In genomic region chr6:56955171-56956155, GRCh38 we compare ENCODE assay signal across 8 cellular contexts. TPM values are rescaled to one million over a fixed set of nuclear protein-coding genes. Genes with fewer than 3 reads are reported as not detected.
DNase-seq lines count a peak whose midpoint lies in the region; TF ChIP-seq lines count a peak whose summit lies in the region.

No MANE protein-coding gene starts in this region.

- H4K5ac ChIP-seq in H9 (ENCODE audit: insufficient read length, low read depth, low read length) = no peak overlapping the region

- no peak overlapping the region for H3T11ph ChIP-seq in H9 (ENCODE audit: low read length)

- H2AK5ac ChIP-seq in H9 (ENCODE audit: insufficient read length, low read length) = no peak overlapping the region

- no peak overlapping the region for H4K91ac ChIP-seq in H9 (ENCODE audit: insufficient read length, low read depth, low read length)

- no peak overlapping the region for H2BK15ac ChIP-seq in H9 (ENCODE audit: low read depth, low read length)

- peak overlapping the region; percentile 57; the same call in 1 of the 2 replicates for H3K14ac ChIP-seq in H9 (ENCODE audit: insufficient read depth, low read length)

- peak overlapping the region; percentile 7 for H3K9ac ChIP-seq in H9 (ENCODE audit: extremely low read depth, insufficient read length, low read length)

- H3K27ac ChIP-seq in H9 (ENCODE audit: insufficient read length, low read depth, low read length) (no peak overlapping the region), left ventricle myocardium inferior (replicated peaks) (no peak overlapping the region)

- intact Hi-C loops in left ventricle myocardium inferior (cut with micrococcal nuclease) (no loop called here), posterior vena cava (cut with DNase I) (no loop called here)

- POLR2A ChIA-PET in GM10248 (lab: Yijun Ruan, JAX) = no interaction called here

- H3K4me1 ChIP-seq in H9 (ENCODE audit: insufficient read depth, low read length) (peaks cover 2% of the 10 kb centered on the region; the same call in 1 of the 2 replicates), left ventricle myocardium inferior (peaks cover 25% of the 10 kb centered on the region)

- no peak overlapping the region for H3K56ac ChIP-seq in H9 (ENCODE audit: insufficient read length, low read depth, low read length)

- no peaks in the 10 kb centered on the region for H3K9me3 Mint-ChIP-seq in H9

- TF ChIP-seq CTCF in GM10248 (IDR thresholded peaks at IDR 0.05; ENCODE audit: control extremely low read depth, extremely low read depth, low read depth, missing control alignments) (peak; percentile 82), H9 (conservative IDR thresholded peaks at IDR 0.05) (peak; percentile 90), left ventricle myocardium inferior (IDR thresholded peaks at IDR 0.05; ENCODE audit: borderline replicate concordance) (peak; percentile 68)

- peaks cover 25% of the 10 kb centered on the region for H3K27me3 Mint-ChIP-seq in H9 (ENCODE audit: low read depth)

- peak; percentile 85 for DNase-seq in GM10248 (ENCODE audit: extremely low spot score)
- DNase-seq in H9 = peak; percentile 96
- peak; percentile 83 for DNase-seq in LoVo (ENCODE audit: low spot score)
- peak; percentile 90 for DNase-seq in SK-N-DZ (ENCODE audit: low spot score)
- DNase-seq in amniotic stem cell (lab: John Stamatoyannopoulos, UW) = peak; percentile 83
- DNase-seq in left ventricle myocardium inferior = peak; percentile 76
- DNase-seq in posterior vena cava (ENCODE audit: low spot score) = peak; percentile 93
- no peak for DNase-seq in middle frontal gyrus (ENCODE audit: extremely low spot score, low spot score)

- H4K8ac ChIP-seq in H9 (replicated peaks; ENCODE audit: insufficient read length, low read depth, low read length) = no peak overlapping the region

- H2BK5ac ChIP-seq in H9 (ENCODE audit: insufficient read length, low read length) = no peak overlapping the region

- no peak overlapping the region for H3K4ac ChIP-seq in H9 (ENCODE audit: low read depth, low read length)

- no peaks in the 10 kb centered on the region for H4K20me1 ChIP-seq in H9 (ENCODE audit: control insufficient read depth, insufficient read depth, insufficient read length)

- peaks cover 20 to 26% of the 10 kb centered on the region in 2 experiments for H3K4me1 Mint-ChIP-seq in H9

- H3K36me3 Mint-ChIP-seq in H9 (ENCODE audit: insufficient read depth in 1 of 3, low read depth in 3 of 3) = peaks cover 0 to 6% (median 2%) of the 10 kb centered on the region in 3 experiments; a peak in 2 of 7 replicates

- no peak overlapping the region for H2BK20ac ChIP-seq in H9 (ENCODE audit: low read depth, low read length, poor library complexity, severe bottlenecking)

- no peaks in the 10 kb centered on the region for H3K79me2 ChIP-seq in H9 (ENCODE audit: insufficient read depth, low read length)

- no peaks in the 10 kb centered on the region for H3K36me3 ChIP-seq in left ventricle myocardium inferior

- H2BK120ac ChIP-seq in H9 (ENCODE audit: low read depth, low read length, poor library complexity, severe bottlenecking) = no peak overlapping the region

- no peak overlapping the region for H2AFZ ChIP-seq in H9 (ENCODE audit: low read length)

- peaks cover 14% of the 10 kb centered on the region for H3K23me2 ChIP-seq in H9 (ENCODE audit: insufficient read length, low read depth, low read length, poor library complexity, severe bottlenecking)

- peak overlapping the region; percentile 84 to 95 (median 85) for H3K27ac Mint-ChIP-seq in H9

- H3K9me3 ChIP-seq in H9 (ENCODE audit: control insufficient read depth, low read depth, low read length) = no peaks in the 10 kb centered on the region
- H3K9me3 ChIP-seq in left ventricle myocardium inferior (replicated peaks) = no peaks in the 10 kb centered on the region

- CTCF ChIA-PET in GM10248 (lab: Yijun Ruan, JAX) = interaction anchor here (0.6 to 3.7 kb wide), 38 partner anchors 10 to 362 kb away, joined by 3 to 40 read pairs (median 4); partner anchors contain the start of genes BAG2 and PRIM2

- H2BK12ac ChIP-seq in H9 (ENCODE audit: insufficient read length, low read depth, low read length) = no peak overlapping the region

- H3K4me3 ChIP-seq in left ventricle myocardium inferior = peak overlapping the region; percentile 69

- H3K23ac ChIP-seq in H9 (ENCODE audit: insufficient read length, low read depth, low read length) = no peak overlapping the region

- WGBS in H9 (ENCODE audit: extremely low coverage, insufficient read length, low lambda C conversion rate) = no CpG with 5 or more reads among the region's 57 CpGs

- H3K4me3 Mint-ChIP-seq in H9 = peak overlapping the region; percentile 81 to 86

- H3K27me3 ChIP-seq in H9 (ENCODE audit: insufficient read depth, low read length) (peaks cover 3% of the 10 kb centered on the region; the same call in 1 of the 2 replicates), left ventricle myocardium inferior (ENCODE audit: low read depth) (peaks cover 14% of the 10 kb centered on the region)

- H3K4me2 ChIP-seq in H9 (ENCODE audit: insufficient read depth, insufficient read length, low read length) = peak overlapping the region; percentile 58

- H3K79me1 ChIP-seq in H9 (ENCODE audit: insufficient read depth, low read depth, low read length, poor library complexity, severe bottlenecking) = no peaks in the 10 kb centered on the region

- H3K18ac ChIP-seq in H9 (ENCODE audit: insufficient read length, low read depth, low read length) = peak overlapping the region; percentile 0

RNA-seq across cellular contexts. Expression of gene BEND6, which starts 0.6 kb away (rescaled TPM):
- total RNA-seq in H9 (2021) (1.4 and 2.3 TPM in 2 replicates), left ventricle myocardium inferior (0.38 TPM), posterior vena cava (10 to 100 TPM in 1 of 2 donors, 1 to 10 TPM in 1; 9.8 to 18.5 TPM)
- 2.6 and 5.4 TPM in 2 replicates for polyA plus RNA-seq in SK-N-DZ (2014; cell fraction: cytosol; rRNA removed)
- polyA plus RNA-seq in SK-N-DZ (2014; cell fraction: nucleus; rRNA removed) = 0.93 and 1.4 TPM in 2 replicates
